9 cellular contexts compared by ENCODE assay signal in genomic region chr14:105249175-105250007, GRCh38. TPM values are rescaled to one million over a fixed set of nuclear protein-coding genes. Genes with fewer than 3 reads are reported as not detected.
A peak's percentile ranks its signal among the peaks of the same experiment; 100 is the strongest.
DNase-seq lines count a peak whose midpoint lies in the region; ATAC-seq and TF ChIP-seq lines count a peak whose summit lies in the region.
"Had no signal": no experiment of that assay in that cellular context is flagged by ENCODE, and none has a peak within 500 bp of the region (broad histone marks: within the 10 kb centered on the region; RNA-seq: fewer than 3 reads in every experiment).

No MANE protein-coding gene starts in this region.

- no TSS peak for BruUV-seq in OCI-LY7 (replicated peaks; lab: Mats Ljungman, UMichigan)

- TF ChIP-seq CTCF in OCI-LY7 (conservative IDR thresholded peaks at IDR 0.05; ENCODE audit: low read length) (no peak), epithelial cell of esophagus (IDR thresholded peaks at IDR 0.05; ENCODE audit: insufficient read depth, low read depth, low read length, missing control alignments) (no peak), neural crest cell (conservative IDR thresholded peaks at IDR 0.05) (no peak)

- no peaks in the 10 kb centered on the region for H3K27me3 Mint-ChIP-seq in neural crest cell (ENCODE audit: low read depth)

- peaks cover 9% of the 10 kb centered on the region for H3K36me3 Mint-ChIP-seq in neural crest cell (ENCODE audit: low read depth)

- DNase-seq in COLO668 (lab: John Stamatoyannopoulos, UW; ENCODE audit: unreplicated experiment): peak; percentile 30
- DNase-seq in OCI-LY7 (ENCODE audit: low spot score): peak; percentile 11
- DNase-seq in epithelial cell of esophagus (ENCODE audit: low read depth): peak; percentile 34
- DNase-seq in neural crest cell (ENCODE audit: low read depth, low spot score): no peak
- no peak for DNase-seq in NCI-H2227 treated with DMSO at 0.1 percent for 48 hours (lab: John Stamatoyannopoulos, UW)
- DNase-seq in RPMI8226: no peak
- no peak for DNase-seq in COLO829 (ENCODE audit: low spot score)

- H3K9me3 ChIP-seq in OCI-LY7 (ENCODE audit: low read length): no peaks in the 10 kb centered on the region

- H3K27ac Mint-ChIP-seq in neural crest cell (ENCODE audit: unreplicated experiment): no peak overlapping the region

- peak overlapping the region; percentile 71 for H3K4me2 ChIP-seq in OCI-LY7 (ENCODE audit: low read length)

- H4K20me1 ChIP-seq in OCI-LY7 (ENCODE audit: insufficient read depth, low read length): no peaks in the 10 kb centered on the region

- H3K4me3 ChIP-seq in OCI-LY7 (ENCODE audit: low read depth, low read length, poor library complexity, severe bottlenecking): peak overlapping the region; percentile 70
- H3K4me3 ChIP-seq in epithelial cell of esophagus (ENCODE audit: low read length): peak overlapping the region; percentile 38
- H3K4me3 ChIP-seq: K562 had no signal

- CTCF ChIA-PET in OCI-LY7 (lab: Charles Lee; ENCODE audit: unreplicated experiment): no interaction called here

- H3K36me3 ChIP-seq in OCI-LY7 (ENCODE audit: insufficient read depth, low read length): no peaks in the 10 kb centered on the region; the same call in 1 of the 2 replicates

- H3K9me2 ChIP-seq in OCI-LY7 (ENCODE audit: insufficient read depth, low read length): no peaks in the 10 kb centered on the region

- H3K79me2 ChIP-seq in OCI-LY7 (ENCODE audit: insufficient read depth, low read depth, low read length): no peaks in the 10 kb centered on the region

- POLR2A ChIA-PET in OCI-LY7 (lab: Charles Lee): no interaction called here

- H2AFZ ChIP-seq in OCI-LY7 (ENCODE audit: low read length): no peak overlapping the region

- no peak for ATAC-seq in HG03439 (IDR thresholded peaks at IDR 0.05; ENCODE audit: unreplicated experiment)
- ATAC-seq: K562 had no signal

- H3K4me3 Mint-ChIP-seq in neural crest cell: peak overlapping the region; percentile 86

- intact Hi-C loops in OCI-LY7 (cut with micrococcal nuclease; ENCODE audit: unreplicated experiment): no loop called here

- no peak overlapping the region for H3K27ac ChIP-seq in OCI-LY7 (ENCODE audit: low read depth, low read length, poor library complexity, severe bottlenecking)

- H3K4me1 Mint-ChIP-seq in neural crest cell: peaks cover 25% of the 10 kb centered on the region

- H3K9me3 Mint-ChIP-seq in neural crest cell: no peaks in the 10 kb centered on the region

- peaks cover 5% of the 10 kb centered on the region for H3K4me1 ChIP-seq in OCI-LY7 (ENCODE audit: insufficient read depth, low read length, poor library complexity, severe bottlenecking)

RNA-seq across cellular contexts. Expression of gene BTBD6, which starts 1.1 kb away (rescaled TPM):
- 27.9 and 30.0 TPM in 2 replicates for total RNA-seq in OCI-LY7 (2014; rRNA removed; shearing (Covaris generic))
- total RNA-seq in OCI-LY7 (2022) (5.7 and 6.9 TPM in 2 replicates), neural crest cell (33.6 and 36.6 TPM in 2 replicates)
- total RNA-seq: K562 had no signal

RNA-seq across cellular contexts. Expression of gene BRF1, which starts 51.4 kb away (rescaled TPM):
- 23.7 and 25.5 TPM in 2 replicates for total RNA-seq in OCI-LY7 (2014; rRNA removed; shearing (Covaris generic))
- total RNA-seq in OCI-LY7 (2022) (26.4 and 27.0 TPM in 2 replicates), neural crest cell (50.0 and 51.1 TPM in 2 replicates)

Comparison
In these comparisons a context has a peak if more than half of its experiments do, and no peak if none do; other contexts are left out.
1. DNase-seq: peak in COLO668 (single experiment), OCI-LY7 (single experiment) and epithelial cell of esophagus (single experiment); none in neural crest cell (single experiment), NCI-H2227 treated with DMSO at 0.1 percent for 48 hours (single experiment), RPMI8226 (single experiment) and COLO829 (single experiment).